Comparison of ENCODE assay signal across 20 cellular contexts in the genomic region with DNA sequence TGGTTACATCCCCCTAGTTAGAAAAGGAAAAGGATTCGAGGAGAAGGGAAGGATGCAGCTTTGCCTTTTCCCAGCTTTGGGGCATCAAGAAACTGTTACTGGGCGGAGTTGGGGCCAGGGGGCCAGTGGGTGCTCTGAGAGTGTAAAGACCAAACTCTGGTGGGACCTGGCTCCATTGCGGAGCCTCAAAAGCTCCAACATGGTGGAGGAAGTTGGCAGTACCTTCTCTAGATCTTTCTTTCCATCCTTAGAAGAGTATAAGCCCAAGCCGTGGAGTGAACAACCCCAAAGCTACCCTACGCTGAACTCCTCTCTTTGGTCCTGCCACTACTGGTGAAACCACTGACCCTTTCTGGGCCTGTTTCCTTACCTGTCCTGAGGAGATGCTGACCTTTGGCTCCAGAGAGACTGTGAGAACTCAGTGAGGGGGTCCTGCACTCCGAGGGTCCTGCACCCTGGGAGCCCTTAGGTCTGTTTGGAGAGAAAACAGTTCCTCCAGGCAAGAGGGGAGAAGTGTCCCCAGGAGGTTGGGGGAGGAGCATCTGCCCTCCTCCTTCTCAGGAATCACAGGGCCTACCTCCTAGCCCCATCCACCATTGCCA. TPM values are rescaled to one million over a fixed set of nuclear protein-coding genes. Genes with fewer than 3 reads are reported as not detected.
DNase-seq lines count a peak whose midpoint lies in the region; ATAC-seq and TF ChIP-seq lines count a peak whose summit lies in the region.
"Had no signal": no experiment of that assay in that cellular context is flagged by ENCODE, and none has a peak within 500 bp of the region (broad histone marks: within the 10 kb centered on the region; RNA-seq: fewer than 3 reads in every experiment).

No MANE protein-coding gene starts in this region.

- H3K9me3 ChIP-seq in A673 (ENCODE audit: low read depth, low read length, poor library complexity, severe bottlenecking) = no peaks in the 10 kb centered on the region
- H3K9me3 ChIP-seq: right lobe of liver had no signal

- intact Hi-C loops in A673 (cut with micrococcal nuclease; ENCODE audit: unreplicated experiment) = no loop called here

- no TSS peak for BruUV-seq in A673 (replicated peaks; lab: Mats Ljungman, UMichigan)

- H3K4me3 ChIP-seq in A673 (ENCODE audit: low read depth, low read length, poor library complexity, severe bottlenecking) = peak overlapping the region; percentile 53
- H3K4me3 ChIP-seq: right lobe of liver had no signal

- H3K36me3 Mint-ChIP-seq in activated CD8-positive, alpha-beta T cell treated with anti-CD3 and anti-CD28 coated beads, Interleukin-2, amount 10 ng/mL, durations not matched to agents 7 days and 5 days (ENCODE audit: low read depth) = peaks cover 3% of the 10 kb centered on the region
- peaks cover 0 to 7% (median 3%) of the 10 kb centered on the region in 3 donors for H3K36me3 Mint-ChIP-seq in naive thymus-derived CD8-positive, alpha-beta T cell

- no peak for TF ChIP-seq CTCF in A673 (conservative IDR thresholded peaks at IDR 0.05; ENCODE audit: low read depth, low read length)
- no peak for TF ChIP-seq CTCF in GM10266 (IDR thresholded peaks at IDR 0.05; ENCODE audit: control insufficient read depth, insufficient read depth, low read depth, missing control alignments)

- peaks cover 46% of the 10 kb centered on the region for H3K4me1 Mint-ChIP-seq in activated CD8-positive, alpha-beta T cell treated with anti-CD3 and anti-CD28 coated beads, Interleukin-2, amount 10 ng/mL, durations not matched to agents 7 days and 5 days (ENCODE audit: low read depth)
- H3K4me1 Mint-ChIP-seq in naive thymus-derived CD8-positive, alpha-beta T cell = peaks cover 25 to 68% (median 53%) of the 10 kb centered on the region in 4 donors

- H3K27me3 Mint-ChIP-seq in activated CD8-positive, alpha-beta T cell treated with anti-CD3 and anti-CD28 coated beads, Interleukin-2, amount 10 ng/mL, durations not matched to agents 7 days and 5 days (ENCODE audit: low read depth) = peaks cover 68% of the 10 kb centered on the region
- peaks cover 32 to 94% (median 60%) of the 10 kb centered on the region in 5 donors for H3K27me3 Mint-ChIP-seq in naive thymus-derived CD8-positive, alpha-beta T cell

- peaks cover 16% of the 10 kb centered on the region for H3K4me1 ChIP-seq in A673 (ENCODE audit: insufficient read depth, low read length, poor library complexity, severe bottlenecking)

- H3K27me3 ChIP-seq in A673 (replicated peaks; ENCODE audit: insufficient read depth, low read depth, low read length, poor library complexity) = peaks cover 86% of the 10 kb centered on the region

- H3K36me3 ChIP-seq in A673 (ENCODE audit: insufficient read depth, low read length, poor library complexity, severe bottlenecking) = no peaks in the 10 kb centered on the region
- H3K36me3 ChIP-seq: breast epithelium, right lobe of liver had no signal

- H3K4me3 Mint-ChIP-seq in activated CD8-positive, alpha-beta T cell treated with anti-CD3 and anti-CD28 coated beads, Interleukin-2, amount 10 ng/mL, durations not matched to agents 7 days and 5 days = peak overlapping the region; percentile 44
- peak overlapping the region; percentile 12 to 83 (median 76) for H3K4me3 Mint-ChIP-seq in naive thymus-derived CD8-positive, alpha-beta T cell
- H3K4me3 Mint-ChIP-seq: HFFc6 had no signal

- no peak overlapping the region for H3K27ac Mint-ChIP-seq in activated CD8-positive, alpha-beta T cell treated with anti-CD3 and anti-CD28 coated beads, Interleukin-2, amount 10 ng/mL, durations not matched to agents 7 days and 5 days
- no peak overlapping the region for H3K27ac Mint-ChIP-seq in naive thymus-derived CD8-positive, alpha-beta T cell
- H3K27ac Mint-ChIP-seq: HFFc6 had no signal

- POLR2A ChIA-PET in A673 (lab: Charles Lee; ENCODE audit: low non-redundant PET) = no interaction called here
- POLR2A ChIA-PET in activated CD8-positive, alpha-beta T cell treated with anti-CD3 and anti-CD28 coated beads, Interleukin-2, amount 10 ng/mL, durations not matched to agents 7 days and 5 days (lab: Charles Lee) = no interaction called here
- POLR2A ChIA-PET in naive thymus-derived CD8-positive, alpha-beta T cell (lab: Charles Lee) = no interaction called here

- CTCF ChIA-PET in A673 (lab: Charles Lee) = no interaction called here
- CTCF ChIA-PET in activated CD8-positive, alpha-beta T cell treated with anti-CD3 and anti-CD28 coated beads, Interleukin-2, amount 10 ng/mL, durations not matched to agents 7 days and 5 days (lab: Charles Lee) = no interaction called here

- DNase-seq in A673 (ENCODE audit: low spot score) (no peak), GM10266 (ENCODE audit: extremely low spot score) (peak; percentile 49), NCI-H524 treated with DMSO at 0.1 percent for 48 hours (lab: John Stamatoyannopoulos, UW) (no peak)
- no peak for DNase-seq in activated CD8-positive, alpha-beta T cell treated with anti-CD3 and anti-CD28 coated beads, Interleukin-2, amount 10 ng/mL, durations not matched to agents 7 days and 5 days
- no peak for DNase-seq in naive thymus-derived CD8-positive, alpha-beta T cell
- DNase-seq: HFFc6; IMR-90; MV-4-11; nucleus accumbens; PC-3; right lobe of liver; stimulated activated CD4-positive, alpha-beta T cell treated with anti-CD3 and anti-CD28 coated beads, Interleukin-1b, Interleukin-23, amount 100 ng/mL, for 48 hours had no signal

- ATAC-seq in activated CD8-positive, alpha-beta T cell treated with anti-CD3 and anti-CD28 coated beads, Interleukin-2, amount 10 ng/mL, durations not matched to agents 7 days and 5 days = no peak
- no peak for ATAC-seq in naive thymus-derived CD8-positive, alpha-beta T cell
- ATAC-seq in HG03039 (IDR thresholded peaks at IDR 0.05; ENCODE audit: unreplicated experiment) (no peak), HG02798 (IDR thresholded peaks at IDR 0.05; ENCODE audit: poor library complexity, unreplicated experiment) (no peak), HG02870 (IDR thresholded peaks at IDR 0.05; ENCODE audit: unreplicated experiment) (no peak)
- ATAC-seq: esophagus mucosa, PC-3, right lobe of liver, SK-N-SH treated with all-trans-retinoic acid at 6 μM for 48 hours had no signal

- no peak overlapping the region for H3K27ac ChIP-seq in A673 (ENCODE audit: low read depth, low read length, poor library complexity, severe bottlenecking)
- H3K27ac ChIP-seq: breast epithelium, dorsolateral prefrontal cortex, right lobe of liver had no signal

- no peaks in the 10 kb centered on the region for H3K9me3 Mint-ChIP-seq in activated CD8-positive, alpha-beta T cell treated with anti-CD3 and anti-CD28 coated beads, Interleukin-2, amount 10 ng/mL, durations not matched to agents 7 days and 5 days (ENCODE audit: insufficient read depth)
- H3K9me3 Mint-ChIP-seq in naive thymus-derived CD8-positive, alpha-beta T cell = no peaks in the 10 kb centered on the region
- H3K9me3 Mint-ChIP-seq: HFFc6 had no signal

RNA-seq across cellular contexts. Expression of gene BARX1, which starts 1.1 kb away (rescaled TPM):
- 9.8 and 9.9 TPM in 2 replicates for total RNA-seq in A673 (2021)
- total RNA-seq in activated CD8-positive, alpha-beta T cell treated with anti-CD3 and anti-CD28 coated beads, Interleukin-2, amount 10 ng/mL, durations not matched to agents 7 days and 5 days = under 1 TPM in 1 of 2 experiments, not detected in 1; 0.53 TPM
- total RNA-seq in naive thymus-derived CD8-positive, alpha-beta T cell = not detected
- polyA plus RNA-seq in naive thymus-derived CD8-positive, alpha-beta T cell = not detected
- total RNA-seq: HFFc6, IMR-90, PC-3, right lobe of liver, temporal lobe had no signal
- polyA plus RNA-seq: IMR-90 had no signal
